Comparison of ENCODE assay signal across 19 cellular contexts in genomic region chr14:71764701-71765347, GRCh38.
A peak's percentile ranks its signal among the peaks of the same experiment; 100 is the strongest.
DNase-seq lines count a peak whose midpoint lies in the region; ATAC-seq, FAIRE-seq and TF ChIP-seq lines count a peak whose summit lies in the region.
"Had no signal": no experiment of that assay in that cellular context is flagged by ENCODE, and none has a peak within 500 bp of the region (broad histone marks: within the 10 kb centered on the region; RNA-seq: fewer than 3 reads in every experiment).

No MANE protein-coding gene starts in this region.

- peak overlapping the region; percentile 24; the same call in 1 of the 2 replicates for H3K4me2 ChIP-seq in SK-N-SH

- no peaks in the 10 kb centered on the region for H3K36me3 ChIP-seq in SK-N-SH (replicated peaks in 1 of 2; ENCODE audit: control insufficient read depth in 1 of 2, insufficient read depth in 2 of 2, low read length in 1 of 2)
- H3K36me3 ChIP-seq in adipocyte (ENCODE audit: control insufficient read depth, insufficient read depth, low read length, severe bottlenecking), result no peaks in the 10 kb centered on the region
- H3K36me3 ChIP-seq: heart right ventricle, pancreas, stomach had no signal

- TF ChIP-seq POLR2A in GM12891 (IDR thresholded peaks at IDR 0.05; ENCODE audit: low read depth, low read length), result no peak

- no peaks in the 10 kb centered on the region for H3K9me2 ChIP-seq in SK-N-SH

- CTCF ChIA-PET in SK-N-SH (lab: Yijun Ruan, JAX), result interaction anchor here (0.7 to 4.3 kb wide), 3 partner anchors 12 to 645 kb away, joined by 3 to 17 read pairs (median 6); no protein-coding TSS in a partner anchor

- no peaks in the 10 kb centered on the region for H3F3A ChIP-seq in SK-N-SH (replicated peaks; ENCODE audit: insufficient read depth)

- TF ChIP-seq CTCF in SK-N-SH (IDR thresholded peaks at IDR 0.05), result no peak

- H3K79me2 ChIP-seq in SK-N-SH (ENCODE audit: insufficient read depth), result no peaks in the 10 kb centered on the region

- H3K27ac ChIP-seq in SK-N-SH (ENCODE audit: low read depth in 2 of 2, low read length in 1 of 2), result no peak overlapping the region
- H3K27ac ChIP-seq: heart right ventricle, pancreas, stomach had no signal

- no peak for FAIRE-seq in GM12891 (lab: Jason Lieb, UNC)
- no peak for FAIRE-seq in urothelium cell line (lab: Jason Lieb, UNC)
- FAIRE-seq: A204.1, pancreas had no signal

- DNase-seq in SK-N-SH (no peak), adipocyte (ENCODE audit: low read depth) (peak; percentile 57), iris pigment epithelial cell (ENCODE audit: low read depth) (peak; percentile 44), NCI-H2029 (lab: John Stamatoyannopoulos, UW) (no peak), GM12891 (ENCODE audit: insufficient read length, low spot score) (no peak), urothelium cell line (ENCODE audit: low spot score) (no peak), NCI-H128 (lab: John Stamatoyannopoulos, UW; ENCODE audit: unreplicated experiment) (no peak)
- DNase-seq: activated CD4-positive, alpha-beta T cell treated with anti-CD3 and anti-CD28 coated beads, Interleukin-2, amount 50 U/mL, for 1 hour; activated T-cell treated with anti-CD3 and anti-CD28 coated beads, Interleukin-2, amount 50 U/mL, for 72 hours; Caco-2; central memory CD4-positive, alpha-beta T cell; heart right ventricle; NCI-H2107; pancreas; SHP77; stimulated activated CD4-positive, alpha-beta T cell treated with anti-CD3 and anti-CD28 coated beads, Interleukin-12 subunit alpha, Interleukin-12 subunit beta, amount 100 ng/mL, for 4 hours; stomach had no signal

- H3K27me3 ChIP-seq in SK-N-SH (ENCODE audit: insufficient read depth) (no peaks in the 10 kb centered on the region; the same call in 1 of the 2 replicates), adipocyte (replicated peaks; ENCODE audit: control insufficient read depth, insufficient read depth, low read length) (no peaks in the 10 kb centered on the region)
- H3K27me3 ChIP-seq: pancreas had no signal

- no peaks in the 10 kb centered on the region for H4K20me1 ChIP-seq in SK-N-SH (ENCODE audit: insufficient read depth)

- H3K4me1 ChIP-seq in SK-N-SH (ENCODE audit: control insufficient read depth in 1 of 2, insufficient read depth in 2 of 2, low read depth in 1 of 2, low read length in 1 of 2), result no peaks in the 10 kb centered on the region; a peak in 1 of 4 replicates
- peaks cover 6% of the 10 kb centered on the region for H3K4me1 ChIP-seq in adipocyte (ENCODE audit: control insufficient read depth, insufficient read depth, low read length)
- H3K4me1 ChIP-seq: Caco-2, pancreas had no signal

- no peak overlapping the region for H2AFZ ChIP-seq in SK-N-SH (ENCODE audit: low read depth)

- no peak for TF ChIP-seq EP300 in SK-N-SH (IDR thresholded peaks at IDR 0.05; ENCODE audit: borderline replicate concordance in 1 of 2, low read depth in 1 of 2, low read length in 1 of 2)

- POLR2A ChIA-PET in SK-N-SH (lab: Yijun Ruan, JAX), result no interaction called here

- ATAC-seq in SK-N-SH treated with all-trans-retinoic acid at 6 μM for 48 hours, result no peak
- ATAC-seq: activated T-cell treated with anti-CD3 and anti-CD28 coated beads, Interleukin-2, amount 50 U/mL, for 72 hours; heart right ventricle; pancreas had no signal

- 41% methylated on average over 9 of the region's 9 CpGs for WGBS in SK-N-SH (ENCODE audit: low lambda C conversion rate)

- no peak overlapping the region for H3K4me3 ChIP-seq in SK-N-SH (ENCODE audit: low read depth in 2 of 2, low read length in 1 of 2)
- H3K4me3 ChIP-seq in adipocyte (ENCODE audit: low read length), result peak overlapping the region; percentile 57
- H3K4me3 ChIP-seq: heart right ventricle, pancreas had no signal

- TF ChIP-seq RAD21 in SK-N-SH (IDR thresholded peaks at IDR 0.05; ENCODE audit: low read length), result no peak

- H3K9ac ChIP-seq in SK-N-SH (no peak overlapping the region), adipocyte (ENCODE audit: low read length) (no peak overlapping the region)

- H3K9me3 ChIP-seq in SK-N-SH (no peaks in the 10 kb centered on the region), adipocyte (ENCODE audit: control insufficient read depth, low read length) (peaks cover 12% of the 10 kb centered on the region)

TF ChIP-seq in SK-N-SH, 30 proteins besides CTCF, POLR2A, EP300 and RAD21 (continues in another document):
- TF ChIP-seq IRF3 (IDR thresholded peaks at IDR 0.05; ENCODE audit: low read depth, low read length), result no peak

TF ChIP-seq in SK-N-SH treated with all-trans-retinoic acid at 6 μM for 48 hours, 23 proteins besides CTCF, POLR2A, EP300 and RAD21 (continues in another document):
- TF ChIP-seq PPARA (CRISPR knock-in tag; IDR thresholded peaks at IDR 0.05; ENCODE audit: borderline replicate concordance) (no peak), ZFP30 (CRISPR knock-in tag; IDR thresholded peaks at IDR 0.05) (no peak), PATZ1 (CRISPR knock-in tag; IDR thresholded peaks at IDR 0.05; ENCODE audit: borderline replicate concordance) (no peak), ARNTL (CRISPR knock-in tag; IDR thresholded peaks at IDR 0.05; ENCODE audit: borderline replicate concordance, low read depth) (no peak), RARB (CRISPR knock-in tag; IDR thresholded peaks at IDR 0.05) (no peak), ZNF70 (CRISPR knock-in tag; IDR thresholded peaks at IDR 0.05) (no peak), CSRNP3 (CRISPR knock-in tag; IDR thresholded peaks at IDR 0.05) (no peak), OSR1 (CRISPR knock-in tag; IDR thresholded peaks at IDR 0.05) (no peak), ISL1 (CRISPR knock-in tag; IDR thresholded peaks at IDR 0.05) (no peak)

TF ChIP-seq in GM12891, 5 proteins besides CTCF, POLR2A, EP300 and RAD21:
- TF ChIP-seq PAX5 (IDR thresholded peaks at IDR 0.05; ENCODE audit: insufficient read depth, low read length, severe bottlenecking) (no peak), POLR2AphosphoS5 (IDR thresholded peaks at IDR 0.05; ENCODE audit: low read depth, low read length) (no peak), TAF1 (IDR thresholded peaks at IDR 0.05; ENCODE audit: low read depth, low read length) (no peak), SPI1 (IDR thresholded peaks at IDR 0.05; ENCODE audit: low read depth, low read length) (no peak), POU2F2 (IDR thresholded peaks at IDR 0.05; ENCODE audit: low read depth, low read length) (no peak)

Comparison
In these comparisons a context has a peak if more than half of its experiments do, and no peak if none do; other contexts are left out.
1. DNase-seq: peak in adipocyte (single experiment) and iris pigment epithelial cell (single experiment); none in SK-N-SH (single experiment), NCI-H2029 (single experiment), GM12891 (single experiment), urothelium cell line (single experiment) and NCI-H128 (single experiment).